Comparison of ENCODE assay signal across 16 cellular contexts in genomic region chr1:167633258-167633944, GRCh38. TPM values are rescaled to one million over a fixed set of nuclear protein-coding genes. Genes with fewer than 3 reads are reported as not detected.
A peak's percentile ranks its signal among the peaks of the same experiment; 100 is the strongest.
DNase-seq lines count a peak whose midpoint lies in the region; ATAC-seq and TF ChIP-seq lines count a peak whose summit lies in the region.
"Had no signal": no experiment of that assay in that cellular context is flagged by ENCODE, and none has a peak within 500 bp of the region (broad histone marks: within the 10 kb centered on the region; RNA-seq: fewer than 3 reads in every experiment).

No MANE protein-coding gene starts in this region.

- no peak for DNase-seq in heart right ventricle
- DNase-seq in right cardiac atrium = no peak
- no peak for DNase-seq in stimulated activated naive CD8-positive, alpha-beta T cell treated with anti-CD3 and anti-CD28 coated beads, Interleukin-15, amount 100 ng/mL, for 72 hours
- no peak for DNase-seq in MG63
- DNase-seq: endodermal cell; KBM-7; NCI-H1930; NCI-H748 treated with DMSO at 0.1 percent for 48 hours; stimulated activated CD4-positive, alpha-beta T cell treated with anti-CD3 and anti-CD28 coated beads, Interleukin-4, amount 100 ng/mL, for 24 hours; stomach had no signal

- H3K27ac Mint-ChIP-seq in dendritic cell treated with granulocyte-macrophage colony-stimulating factor and Interleukin-4, amounts not matched to agents 40 ng/mL and 50 ng/mL, for 4 days = peak overlapping the region; percentile 81
- peak overlapping the region; percentile 5 to 79 for H3K27ac Mint-ChIP-seq in stimulated activated naive CD8-positive, alpha-beta T cell treated with anti-CD3 and anti-CD28 coated beads, Interleukin-15, amount 100 ng/mL, for 72 hours
- H3K27ac Mint-ChIP-seq: endodermal cell had no signal

- WGBS in heart right ventricle, 2 donors = 85 to 90% methylated on average over 3 of the region's 3 CpGs
- 87% methylated on average over 3 of the region's 3 CpGs for WGBS in right cardiac atrium

- intact Hi-C loops in heart right ventricle (cut with DNase I) (loop anchor here in 5 of 10 donors (5.0 to 10.0 kb wide), 4 partner anchors 34 to 54 kb away; no protein-coding TSS in a partner anchor), right cardiac atrium (cut with DNase I) (loop anchor here (5.0 to 10.0 kb wide), 3 partner anchors 49 to 54 kb away; no protein-coding TSS in a partner anchor)
- intact Hi-C loops in dendritic cell treated with granulocyte-macrophage colony-stimulating factor and Interleukin-4, amounts not matched to agents 40 ng/mL and 50 ng/mL, for 4 days (cut with micrococcal nuclease) = loop anchor here (5.0 kb wide), 1 partner anchor 71 kb away; no protein-coding TSS in a partner anchor

- H3K9ac ChIP-seq in OCI-LY1 (ENCODE audit: low read length) = peak overlapping the region; percentile 94

- H3F3A ChIP-seq in OCI-LY1 (ENCODE audit: insufficient read depth, low read length) = peaks cover 4% of the 10 kb centered on the region; the same call in 1 of the 2 replicates

- H3K4me1 Mint-ChIP-seq in dendritic cell treated with granulocyte-macrophage colony-stimulating factor and Interleukin-4, amounts not matched to agents 40 ng/mL and 50 ng/mL, for 4 days (ENCODE audit: low read depth) = peaks cover 89% of the 10 kb centered on the region
- H3K4me1 Mint-ChIP-seq in stimulated activated naive CD8-positive, alpha-beta T cell treated with anti-CD3 and anti-CD28 coated beads, Interleukin-15, amount 100 ng/mL, for 72 hours = peaks cover 86% of the 10 kb centered on the region

- H3K27me3 Mint-ChIP-seq in dendritic cell treated with granulocyte-macrophage colony-stimulating factor and Interleukin-4, amounts not matched to agents 40 ng/mL and 50 ng/mL, for 4 days = no peaks in the 10 kb centered on the region
- no peaks in the 10 kb centered on the region for H3K27me3 Mint-ChIP-seq in stimulated activated naive CD8-positive, alpha-beta T cell treated with anti-CD3 and anti-CD28 coated beads, Interleukin-15, amount 100 ng/mL, for 72 hours

- no peaks in the 10 kb centered on the region for H3K9me2 ChIP-seq in OCI-LY1 (ENCODE audit: low read depth, low read length)

- H3K4me3 ChIP-seq in heart right ventricle = peak overlapping the region in 1 of 10 donors; percentile 87
- H3K4me3 ChIP-seq in right cardiac atrium (ENCODE audit: low read length) = no peak overlapping the region
- H3K4me3 ChIP-seq in OCI-LY1 (ENCODE audit: low read depth, low read length, poor library complexity, severe bottlenecking) = peak overlapping the region; percentile 96
- H3K4me3 ChIP-seq in MG63 = no peak overlapping the region
- H3K4me3 ChIP-seq: breast epithelium, gastroesophageal sphincter had no signal

- peak overlapping the region; percentile 86 for H3K4me2 ChIP-seq in OCI-LY1 (ENCODE audit: low read length)

- H3K9me3 Mint-ChIP-seq in dendritic cell treated with granulocyte-macrophage colony-stimulating factor and Interleukin-4, amounts not matched to agents 40 ng/mL and 50 ng/mL, for 4 days = no peaks in the 10 kb centered on the region
- no peaks in the 10 kb centered on the region for H3K9me3 Mint-ChIP-seq in stimulated activated naive CD8-positive, alpha-beta T cell treated with anti-CD3 and anti-CD28 coated beads, Interleukin-15, amount 100 ng/mL, for 72 hours
- H3K9me3 Mint-ChIP-seq: endodermal cell had no signal

- H2AFZ ChIP-seq in OCI-LY1 (ENCODE audit: low read length) = no peak overlapping the region

- H3K4me1 ChIP-seq in heart right ventricle (peaks cover 29 to 93% (median 87%) of the 10 kb centered on the region in 9 donors), right cardiac atrium (ENCODE audit: control insufficient read depth, insufficient read depth, low read length) (peaks cover 30% of the 10 kb centered on the region), OCI-LY1 (ENCODE audit: insufficient read depth, low read length, severe bottlenecking) (peaks cover 85% of the 10 kb centered on the region)
- H3K4me1 ChIP-seq: breast epithelium had no signal

- no peak for ATAC-seq in heart right ventricle
- ATAC-seq in right cardiac atrium = no peak
- no peak for ATAC-seq in stimulated activated naive CD8-positive, alpha-beta T cell treated with anti-CD3 and anti-CD28 coated beads, Interleukin-15, amount 100 ng/mL, for 72 hours
- no peak for ATAC-seq in GM21737 (IDR thresholded peaks at IDR 0.05; ENCODE audit: unreplicated experiment)
- no peak for ATAC-seq in GM21825 (IDR thresholded peaks at IDR 0.05; ENCODE audit: unreplicated experiment)
- ATAC-seq: gastroesophageal sphincter had no signal

- H3K9me3 ChIP-seq in heart right ventricle = no peaks in the 10 kb centered on the region
- no peaks in the 10 kb centered on the region for H3K9me3 ChIP-seq in right cardiac atrium (ENCODE audit: control insufficient read depth, low read length)
- H3K9me3 ChIP-seq in OCI-LY1 (ENCODE audit: low read length) = no peaks in the 10 kb centered on the region
- no peaks in the 10 kb centered on the region for H3K9me3 ChIP-seq in MG63
- H3K9me3 ChIP-seq: breast epithelium, gastroesophageal sphincter, stomach had no signal

- H3K79me2 ChIP-seq in OCI-LY1 (ENCODE audit: insufficient read depth, low read length) = peaks cover 66% of the 10 kb centered on the region

- no peaks in the 10 kb centered on the region for H3K27me3 ChIP-seq in heart right ventricle
- no peaks in the 10 kb centered on the region for H3K27me3 ChIP-seq in right cardiac atrium (ENCODE audit: control insufficient read depth, insufficient read depth)
- H3K27me3 ChIP-seq in OCI-LY1 (ENCODE audit: insufficient read depth, low read length) = no peaks in the 10 kb centered on the region
- H3K27me3 ChIP-seq in MG63 = no peaks in the 10 kb centered on the region
- H3K27me3 ChIP-seq: breast epithelium, gastroesophageal sphincter had no signal

- peak overlapping the region; percentile 75 for H3K4me3 Mint-ChIP-seq in dendritic cell treated with granulocyte-macrophage colony-stimulating factor and Interleukin-4, amounts not matched to agents 40 ng/mL and 50 ng/mL, for 4 days
- peak overlapping the region; percentile 89 to 90 for H3K4me3 Mint-ChIP-seq in stimulated activated naive CD8-positive, alpha-beta T cell treated with anti-CD3 and anti-CD28 coated beads, Interleukin-15, amount 100 ng/mL, for 72 hours
- H3K4me3 Mint-ChIP-seq: endodermal cell had no signal

- H3K27ac ChIP-seq in heart right ventricle (peak overlapping the region in 9 of 10 donors; percentile 8 to 99 (median 96)), right cardiac atrium (ENCODE audit: low read length) (no peak overlapping the region), OCI-LY1 (ENCODE audit: low read depth, low read length, poor library complexity, severe bottlenecking) (peak overlapping the region; percentile 99)
- H3K27ac ChIP-seq: breast epithelium had no signal

- no peaks in the 10 kb centered on the region for H4K20me1 ChIP-seq in OCI-LY1 (ENCODE audit: insufficient read depth, low read length)

- peaks cover 0 to 31% (median 0%) of the 10 kb centered on the region in 9 donors for H3K36me3 ChIP-seq in heart right ventricle
- H3K36me3 ChIP-seq in OCI-LY1 (ENCODE audit: insufficient read depth, low read length) = peaks cover 76% of the 10 kb centered on the region
- H3K36me3 ChIP-seq in MG63 = no peaks in the 10 kb centered on the region
- H3K36me3 ChIP-seq: breast epithelium, gastroesophageal sphincter had no signal

- TF ChIP-seq CTCF in heart right ventricle (IDR thresholded peaks at IDR 0.05) = no peak
- TF ChIP-seq CTCF in OCI-LY1 (IDR thresholded peaks at IDR 0.05; ENCODE audit: low read length) = no peak

- peaks cover 67% of the 10 kb centered on the region for H3K36me3 Mint-ChIP-seq in dendritic cell treated with granulocyte-macrophage colony-stimulating factor and Interleukin-4, amounts not matched to agents 40 ng/mL and 50 ng/mL, for 4 days (ENCODE audit: low read depth)

RNA-seq across cellular contexts. Expression of gene RCSD1, which starts 3.4 kb away (rescaled TPM):
- total RNA-seq in heart right ventricle = 10 to 100 TPM; 27.9 to 50.2 (median 39.7) TPM
- 10 to 100 TPM in 1 of 2 donors, 1 to 10 TPM in 1; 9.0 to 13.5 TPM for polyA plus RNA-seq in heart right ventricle
- 10 to 100 TPM; 53.4 to 61.5 (median 58.2) TPM for total RNA-seq in right cardiac atrium
- 27.1 TPM for polyA plus RNA-seq in right cardiac atrium
- total RNA-seq in MG63 (2014; rRNA removed; shearing (Covaris generic); ENCODE audit: low replicate concordance) = not detected in 2 replicates

Comparison
In these comparisons a context has a peak if more than half of its experiments do, and no peak if none do; other contexts are left out.
1. RNA of gene RCSD1, which starts 3.4 kb away (total RNA-seq): 53.4 to 61.5 TPM in right cardiac atrium and 27.9 to 50.2 TPM in heart right ventricle; not detected in MG63; every median in the first group is over 10 times any median in the second.